In the genomic region with DNA sequence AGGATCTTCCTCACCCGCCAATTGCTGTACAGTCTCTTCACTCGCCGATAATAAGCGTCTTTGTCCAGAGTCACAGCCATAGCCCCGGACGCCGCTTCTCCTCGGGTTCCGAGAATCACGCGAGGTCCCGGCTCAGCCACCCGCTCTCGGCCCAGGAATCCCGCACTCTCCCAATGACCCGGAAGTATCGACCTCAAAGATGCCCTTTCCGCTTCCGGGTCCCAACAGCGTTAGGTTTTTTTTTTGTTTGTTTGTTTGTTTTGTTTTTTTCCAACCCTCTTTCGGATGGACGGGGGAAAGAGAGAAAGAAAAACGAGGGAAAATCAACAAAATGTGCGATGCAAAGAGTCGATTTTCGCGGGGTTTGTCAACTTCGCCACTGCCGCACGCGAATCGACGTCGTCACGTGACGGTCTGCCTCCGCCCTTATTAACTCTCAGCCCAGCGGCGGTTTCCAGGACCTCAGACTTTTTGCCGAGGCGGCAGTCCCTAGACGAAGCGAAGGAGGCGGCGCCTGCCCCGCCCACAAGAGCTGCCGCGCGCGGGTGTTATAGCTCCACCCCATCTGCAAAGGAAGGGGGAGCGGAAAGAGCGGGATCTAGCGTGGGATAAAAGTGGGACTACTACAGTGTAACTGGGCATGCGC, we compare ENCODE assay signal across 8 cellular contexts. TPM values are rescaled to one million over a fixed set of nuclear protein-coding genes. Genes with fewer than 3 reads are reported as not detected.
DNase-seq lines count a peak whose midpoint lies in the region; ATAC-seq, FAIRE-seq and TF ChIP-seq lines count a peak whose summit lies in the region.

A gene (minus strand): TSS at position 172 of the 646 bp plus-strand sequence. CDS start 92 bp downstream, at position 80.

- H3K27me3 ChIP-seq in bronchial epithelial cell (ENCODE audit: control insufficient read depth, insufficient read depth, low read length): no peaks in the 10 kb centered on the region
- no peaks in the 10 kb centered on the region for H3K27me3 ChIP-seq in smooth muscle cell (ENCODE audit: low read depth)

- H3K4me2 ChIP-seq in smooth muscle cell: peak within 1 kb of the TSS; percentile 98

- H3K9ac ChIP-seq in smooth muscle cell (ENCODE audit: low read depth): peak within 1 kb of the TSS; percentile 96

- peaks cover 36% of the 10 kb centered on the region for H4K20me1 ChIP-seq in smooth muscle cell (ENCODE audit: low read depth)

- H3F3A ChIP-seq in smooth muscle cell (ENCODE audit: low read depth): peaks cover 15% of the 10 kb centered on the region

- H3K4me3 ChIP-seq in AG04449 (ENCODE audit: low read depth, low read length): peak within 1 kb of the TSS; percentile 92
- peak within 1 kb of the TSS; percentile 96 for H3K4me3 ChIP-seq in WI38 (ENCODE audit: low read depth, low read length)
- H3K4me3 ChIP-seq in bronchial epithelial cell (ENCODE audit: low read depth, low read length): peak within 1 kb of the TSS; percentile 47
- H3K4me3 ChIP-seq in smooth muscle cell: peak within 1 kb of the TSS; percentile 84

- no peak for FAIRE-seq in bronchial epithelial cell (lab: Jason Lieb, UNC)

- peak within 1 kb of the TSS; percentile 77 for H2AFZ ChIP-seq in smooth muscle cell (ENCODE audit: low read depth)

- H3K36me3 ChIP-seq in bronchial epithelial cell (ENCODE audit: control insufficient read depth, insufficient read depth, low read length) (peaks cover 6% of the 10 kb centered on the region), smooth muscle cell (ENCODE audit: low read depth) (peaks cover 3% of the 10 kb centered on the region)

- ATAC-seq in GM18907 (IDR thresholded peaks at IDR 0.05; ENCODE audit: unreplicated experiment) (peak; percentile 91), HG03159 (IDR thresholded peaks at IDR 0.05; ENCODE audit: unreplicated experiment) (peak; percentile 86)

- POLR2A ChIA-PET in AG04449 (lab: Yijun Ruan, JAX): interaction anchor here (0.6 to 1.2 kb wide), 3 partner anchors 12 to 1012 kb away, joined by 3 read pairs; a partner anchor contains a TSS

- no peaks in the 10 kb centered on the region for H3K9me3 ChIP-seq in smooth muscle cell (replicated peaks; ENCODE audit: low read depth)

- TF ChIP-seq CTCF in AG04449 (IDR thresholded peaks at IDR 0.05; ENCODE audit: insufficient read depth, low read length, missing control alignments) (no peak), WI38 (IDR thresholded peaks at IDR 0.05; ENCODE audit: low read depth, low read length) (no peak), bronchial epithelial cell (IDR thresholded peaks at IDR 0.05; ENCODE audit: insufficient read depth, low read length, severe bottlenecking) (no peak), smooth muscle cell (IDR thresholded peaks at IDR 0.05; ENCODE audit: borderline replicate concordance, insufficient read depth, poor library complexity, severe bottlenecking) (no peak)

- whole genome bisulfite sequencing in smooth muscle cell (ENCODE audit: low lambda C conversion rate): 1% methylated on average over 54 of the region's 54 CpGs

- peaks cover 23% of the 10 kb centered on the region for H3K4me1 ChIP-seq in smooth muscle cell (ENCODE audit: low read depth)

- peak; percentile 83 for DNase-seq in AG04449 (ENCODE audit: low read depth, low spot score)
- peak; percentile 97 for DNase-seq in NCI-H2227 treated with DMSO at 0.1 percent for 48 hours (lab: John Stamatoyannopoulos, UW)
- DNase-seq in bronchial epithelial cell (ENCODE audit: low read depth): peak; percentile 87
- DNase-seq in iPS-NIHi11 (ENCODE audit: low spot score): peak; percentile 92
- DNase-seq in smooth muscle cell (lab: John Stamatoyannopoulos, UW; ENCODE audit: unreplicated experiment): peak; percentile 85

- CTCF ChIA-PET in AG04449 (lab: Yijun Ruan, JAX): no interaction called here

- peaks cover 47% of the 10 kb centered on the region for H3K79me2 ChIP-seq in smooth muscle cell (ENCODE audit: low read depth)

- H3K27ac ChIP-seq in smooth muscle cell (ENCODE audit: low read depth): peak within 1 kb of the TSS; percentile 97

RNA-seq across cellular contexts. Expression of the gene that starts here (rescaled TPM):
- total RNA-seq in bronchial epithelial cell (55.8 and 57.0 TPM in 2 replicates), smooth muscle cell (62.9 and 68.0 TPM in 2 replicates)
- polyA plus RNA-seq in smooth muscle cell: 52.3 and 55.1 TPM in 2 replicates

Comparison
In these comparisons a context has a peak if more than half of its experiments do, and no peak if none do; other contexts are left out.
1. Peak in every context shown above with its lines: DNase-seq, ATAC-seq, H3K4me3 ChIP-seq and H3K27ac ChIP-seq.